In genomic region chr5:173895766-173896165, GRCh38 we compare ENCODE assay signal across 15 cellular contexts. TPM values are rescaled to one million over a fixed set of nuclear protein-coding genes. Genes with fewer than 3 reads are reported as not detected.
DNase-seq lines count a peak whose midpoint lies in the region; ATAC-seq and TF ChIP-seq lines count a peak whose summit lies in the region.
"Had no signal": no experiment of that assay in that cellular context is flagged by ENCODE, and none has a peak within 500 bp of the region (broad histone marks: within the 10 kb centered on the region; RNA-seq: fewer than 3 reads in every experiment).

No MANE protein-coding gene starts in this region.

- no peaks in the 10 kb centered on the region for H3K9me3 Mint-ChIP-seq in type B pancreatic cell
- H3K9me3 Mint-ChIP-seq in naive thymus-derived CD8-positive, alpha-beta T cell, result peaks cover 0 to 2% (median 0%) of the 10 kb centered on the region in 9 donors
- H3K9me3 Mint-ChIP-seq: stimulated activated naive CD8-positive, alpha-beta T cell treated with anti-CD3 and anti-CD28 coated beads, Interleukin-15, Interleukin-2, amounts not matched to agents 100 ng/mL and 50 ng/mL, for 24 hours had no signal

- intact Hi-C loops in heart right ventricle (cut with DNase I), result loop anchor here in 3 of 10 donors (10.0 kb wide), 3 partner anchors 49 to 69 kb away; no protein-coding TSS in a partner anchor
- intact Hi-C loops in Right ventricle myocardium inferior (cut with DNase I), result loop anchor here (2.0 to 10.0 kb wide), 2 partner anchors 13 to 211 kb away; no protein-coding TSS in a partner anchor
- intact Hi-C loops in PC-9 (cut with micrococcal nuclease; ENCODE audit: unreplicated experiment), result no loop called here
- intact Hi-C loops in right cardiac atrium (cut with DNase I), result loop anchor here (10.0 kb wide), 3 partner anchors 59 to 281 kb away; partner anchors contain the start of gene BOD1 (in 1 of the 4)

- H3K27me3 ChIP-seq in heart right ventricle, result no peaks in the 10 kb centered on the region
- H3K27me3 ChIP-seq in PC-9 (ENCODE audit: insufficient read depth, low read depth), result no peaks in the 10 kb centered on the region
- no peaks in the 10 kb centered on the region for H3K27me3 ChIP-seq in right cardiac atrium (ENCODE audit: control insufficient read depth, insufficient read depth)
- H3K27me3 ChIP-seq: pancreas had no signal

- H3K4me1 ChIP-seq in heart right ventricle (peaks cover 0 to 79% (median 42%) of the 10 kb centered on the region in 9 donors), PC-9 (replicated peaks; ENCODE audit: insufficient read depth) (peaks cover 52% of the 10 kb centered on the region), right cardiac atrium (ENCODE audit: control insufficient read depth, insufficient read depth, low read length) (no peaks in the 10 kb centered on the region)

- H3K4me3 ChIP-seq in heart right ventricle, result peak overlapping the region in 8 of 10 donors; percentile 16 to 94 (median 84)
- no peak overlapping the region for H3K4me3 ChIP-seq in PC-9
- peak overlapping the region; percentile 41 for H3K4me3 ChIP-seq in right cardiac atrium (ENCODE audit: low read length)

- DNase-seq in heart right ventricle, result no peak
- no peak for DNase-seq in Right ventricle myocardium inferior (ENCODE audit: missing footprints)
- DNase-seq in PC-9, result peak in 1 of 2 experiments; percentile 57
- no peak for DNase-seq in right cardiac atrium
- no peak for DNase-seq in type B pancreatic cell (ENCODE audit: extremely low spot score, unreplicated experiment)
- no peak for DNase-seq in naive thymus-derived CD8-positive, alpha-beta T cell
- DNase-seq in GM10248 (ENCODE audit: extremely low spot score), result no peak
- DNase-seq: activated effector memory CD4-positive, alpha-beta T cell treated with Interleukin-2 at 50 U/mL for 16 hours; aorta; GF-D8; hippocampal formation; pancreas; SW 1271 had no signal

- peak overlapping the region; percentile 39 for H3K4me2 ChIP-seq in PC-9

- POLR2A ChIA-PET in PC-9 (lab: Charles Lee; ENCODE audit: unreplicated experiment) (interaction anchor here (0.6 to 0.7 kb wide), 2 partner anchors 168 to 1756 kb away, joined by 5 to 6 read pairs; no protein-coding TSS in a partner anchor), GM10248 (lab: Yijun Ruan, JAX) (interaction anchor here (1.4 kb wide), 1 partner anchor 19 kb away, joined by 4 read pairs; no protein-coding TSS in a partner anchor)
- POLR2A ChIA-PET in naive thymus-derived CD8-positive, alpha-beta T cell (lab: Charles Lee), result interaction anchor here (1.7 to 3.0 kb wide), 2 partner anchors 8 to 22 kb away, joined by 6 to 11 read pairs; partner anchors contain the start of gene CPEB4

- no peaks in the 10 kb centered on the region for H3K9me2 ChIP-seq in PC-9 (ENCODE audit: insufficient read depth)

- no peak overlapping the region for H2AFZ ChIP-seq in PC-9

- peak overlapping the region; percentile 67 for H3K4me3 Mint-ChIP-seq in type B pancreatic cell
- H3K4me3 Mint-ChIP-seq in naive thymus-derived CD8-positive, alpha-beta T cell, result no peak overlapping the region
- H3K4me3 Mint-ChIP-seq: stimulated activated naive CD8-positive, alpha-beta T cell treated with anti-CD3 and anti-CD28 coated beads, Interleukin-15, Interleukin-2, amounts not matched to agents 100 ng/mL and 50 ng/mL, for 24 hours had no signal

- TF ChIP-seq CTCF in heart right ventricle (IDR thresholded peaks at IDR 0.05), result no peak
- TF ChIP-seq CTCF in PC-9 (conservative IDR thresholded peaks at IDR 0.05), result no peak
- TF ChIP-seq CTCF in type B pancreatic cell (conservative IDR thresholded peaks at IDR 0.05), result no peak
- no peak for TF ChIP-seq CTCF in GM10248 (IDR thresholded peaks at IDR 0.05; ENCODE audit: control extremely low read depth, extremely low read depth, low read depth, missing control alignments)

- H3K27ac ChIP-seq in heart right ventricle (peak overlapping the region in 6 of 10 donors; percentile 11 to 97 (median 32)), PC-9 (no peak overlapping the region), right cardiac atrium (ENCODE audit: low read length) (no peak overlapping the region)

- CTCF ChIA-PET in PC-9 (lab: Charles Lee) (no interaction called here), GM10248 (lab: Yijun Ruan, JAX) (interaction anchor here (0.9 to 3.7 kb wide), 6 partner anchors 7 to 280 kb away, joined by 3 to 15 read pairs (median 4); no protein-coding TSS in a partner anchor)

- peak overlapping the region; percentile 57 for H3K27ac Mint-ChIP-seq in type B pancreatic cell
- H3K27ac Mint-ChIP-seq in naive thymus-derived CD8-positive, alpha-beta T cell, result no peak overlapping the region
- H3K27ac Mint-ChIP-seq: stimulated activated naive CD8-positive, alpha-beta T cell treated with anti-CD3 and anti-CD28 coated beads, Interleukin-15, Interleukin-2, amounts not matched to agents 100 ng/mL and 50 ng/mL, for 24 hours had no signal

- ATAC-seq in heart right ventricle (no peak), Right ventricle myocardium inferior (no peak), right cardiac atrium (no peak), HG02610 (IDR thresholded peaks at IDR 0.05; ENCODE audit: unreplicated experiment) (no peak)
- no peak for ATAC-seq in naive thymus-derived CD8-positive, alpha-beta T cell
- ATAC-seq: pancreas had no signal

- peaks cover 6% of the 10 kb centered on the region for H3K27me3 Mint-ChIP-seq in type B pancreatic cell
- H3K27me3 Mint-ChIP-seq in naive thymus-derived CD8-positive, alpha-beta T cell, result no peaks in the 10 kb centered on the region
- H3K27me3 Mint-ChIP-seq: stimulated activated naive CD8-positive, alpha-beta T cell treated with anti-CD3 and anti-CD28 coated beads, Interleukin-15, Interleukin-2, amounts not matched to agents 100 ng/mL and 50 ng/mL, for 24 hours had no signal

- peaks cover 48% of the 10 kb centered on the region for H3K79me2 ChIP-seq in PC-9 (ENCODE audit: low read depth)

- peaks cover 18% of the 10 kb centered on the region for H3K4me1 Mint-ChIP-seq in type B pancreatic cell (ENCODE audit: unreplicated experiment)
- peaks cover 12 to 56% (median 45%) of the 10 kb centered on the region in 4 donors for H3K4me1 Mint-ChIP-seq in naive thymus-derived CD8-positive, alpha-beta T cell

- H4K20me1 ChIP-seq in PC-9 (ENCODE audit: insufficient read depth), result no peaks in the 10 kb centered on the region

- no TSS peak for BruUV-seq in PC-9 (replicated peaks; lab: Mats Ljungman, UMichigan)

- 74 to 78% methylated on average over 3 of the region's 3 CpGs for WGBS in heart right ventricle, 2 donors
- WGBS in right cardiac atrium, result 77% methylated on average over 3 of the region's 3 CpGs

- H3F3A ChIP-seq in PC-9 (ENCODE audit: insufficient read depth, low read depth), result peaks cover 8% of the 10 kb centered on the region; the same call in 1 of the 2 replicates

- H3K9me3 ChIP-seq in heart right ventricle (no peaks in the 10 kb centered on the region), PC-9 (ENCODE audit: insufficient read depth, low read depth) (no peaks in the 10 kb centered on the region), right cardiac atrium (ENCODE audit: control insufficient read depth, low read length) (no peaks in the 10 kb centered on the region)
- H3K9me3 ChIP-seq: pancreas had no signal

- peaks cover 17% of the 10 kb centered on the region for H3K36me3 Mint-ChIP-seq in type B pancreatic cell
- peaks cover 0 to 8% (median 0%) of the 10 kb centered on the region in 3 donors for H3K36me3 Mint-ChIP-seq in naive thymus-derived CD8-positive, alpha-beta T cell

- H3K36me3 ChIP-seq in heart right ventricle, result peaks cover 0 to 15% (median 0%) of the 10 kb centered on the region in 9 donors
- H3K36me3 ChIP-seq in PC-9 (ENCODE audit: low read depth), result no peaks in the 10 kb centered on the region
- H3K36me3 ChIP-seq: pancreas had no signal

RNA-seq across cellular contexts. Expression of gene CPEB4, which starts 7.6 kb away (rescaled TPM):
- total RNA-seq in heart right ventricle (100 to 1,000 TPM; 116 to 279 (median 187) TPM), Right ventricle myocardium inferior (116 TPM), PC-9 (2021) (11.6 and 15.4 TPM in 2 replicates), right cardiac atrium (100 to 1,000 TPM in 2 of 4 donors, 10 to 100 TPM in 2; 92.4 to 152 (median 98.8) TPM), type B pancreatic cell (ENCODE audit: low replicate concordance) (53.2 and 56.1 TPM in 2 replicates)
- polyA plus RNA-seq in heart right ventricle (10 to 100 TPM; 29.4 to 35.4 TPM), right cardiac atrium (23.9 TPM)
- total RNA-seq in naive thymus-derived CD8-positive, alpha-beta T cell, result 10 to 100 TPM; 14.4 to 16.0 TPM
- 1 to 10 TPM; 1.2 to 4.4 (median 2.8) TPM for polyA plus RNA-seq in naive thymus-derived CD8-positive, alpha-beta T cell

Comparison
In these comparisons a context has a peak if more than half of its experiments do, and no peak if none do; other contexts are left out.
1. H3K27ac ChIP-seq: peak in heart right ventricle (6 of 10); none in PC-9 (single experiment) and right cardiac atrium (single experiment).